In the genomic region with DNA sequence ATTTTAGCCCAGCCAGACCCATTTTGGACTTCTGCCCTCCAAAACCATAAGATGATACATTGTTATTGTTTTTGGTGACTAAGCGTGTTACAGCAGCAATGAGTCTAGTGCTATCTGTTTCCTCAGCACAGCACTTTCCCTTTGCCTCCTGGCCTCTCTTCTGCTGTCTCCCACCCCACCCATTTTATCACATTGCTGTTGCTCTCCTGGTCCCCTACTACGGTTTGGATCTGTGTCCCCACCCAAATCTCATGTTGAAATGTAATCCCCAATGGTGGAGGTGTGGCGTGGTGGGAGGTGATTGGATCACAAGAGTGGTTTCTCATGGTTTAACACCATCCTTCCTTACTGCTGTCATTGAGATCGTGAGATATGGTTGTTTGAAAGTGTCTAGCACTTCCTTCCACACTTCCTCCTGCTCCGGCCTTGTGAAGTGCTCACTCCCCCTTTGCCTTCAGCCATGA, we compare ENCODE assay signal across 17 cellular contexts. TPM values are rescaled to one million over a fixed set of nuclear protein-coding genes. Genes with fewer than 3 reads are reported as not detected.
DNase-seq lines count a peak whose midpoint lies in the region; ATAC-seq, FAIRE-seq and TF ChIP-seq lines count a peak whose summit lies in the region.
"Had no signal": no experiment of that assay in that cellular context is flagged by ENCODE, and none has a peak within 500 bp of the region (broad histone marks: within the 10 kb centered on the region; RNA-seq: fewer than 3 reads in every experiment).

No MANE protein-coding gene starts in this region.

- H2AFZ ChIP-seq in PC-3 (ENCODE audit: low read length) (no peak overlapping the region), osteoblast (ENCODE audit: low read length) (no peak overlapping the region)

- H3K36me3 ChIP-seq in PC-3 (ENCODE audit: low read depth, low read length) (no peaks in the 10 kb centered on the region), endodermal cell (ENCODE audit: control insufficient read depth, insufficient read depth, low read length) (no peaks in the 10 kb centered on the region), osteoblast (ENCODE audit: insufficient read depth, low read length) (no peaks in the 10 kb centered on the region), pancreas (no peaks in the 10 kb centered on the region), Caco-2 (ENCODE audit: control insufficient read depth, insufficient read depth, low read length) (no peaks in the 10 kb centered on the region)

- POLR2A ChIA-PET in PC-3 (lab: Charles Lee; ENCODE audit: unreplicated experiment), result no interaction called here
- POLR2A ChIA-PET in Caco-2 (lab: Charles Lee), result no interaction called here

- no TSS peak for BruUV-seq in PC-3 (replicated peaks; lab: Mats Ljungman, UMichigan)
- no TSS peak for BruUV-seq in Caco-2 (replicated peaks; lab: Mats Ljungman, UMichigan)

- no peaks in the 10 kb centered on the region for H3F3A ChIP-seq in PC-3 (ENCODE audit: low read length, unreplicated experiment)

- H3K27ac Mint-ChIP-seq in endodermal cell, result no peak overlapping the region
- no peak overlapping the region for H3K27ac Mint-ChIP-seq in Caco-2 (ENCODE audit: unreplicated experiment)
- H3K27ac Mint-ChIP-seq: activated T-cell treated with anti-CD3 and anti-CD28 coated beads, Interleukin-2, amount 50 U/mL, for 24 hours; T-helper 1 cell treated with Interleukin-12 subunit alpha and Interleukin-12 subunit beta and Interleukin-4 antibody, amounts not matched to agents 30 μg/mL and 1 μg/mL, for 36 hours; type B pancreatic cell had no signal

- H3K4me2 ChIP-seq in PC-3 (ENCODE audit: low read length), result no peak overlapping the region
- H3K4me2 ChIP-seq in osteoblast (ENCODE audit: insufficient read depth, low read length), result peak overlapping the region; percentile 39

- FAIRE-seq in pancreas (lab: Jason Lieb, UNC), result no peak

- H3K4me1 ChIP-seq in PC-3 (ENCODE audit: insufficient read depth, low read length) (0 out of 2 replicates have a peak, but pooled peaks cover 4% of the 10 kb centered on the region), endodermal cell (ENCODE audit: control insufficient read depth, insufficient read depth, low read length) (peaks cover 2% of the 10 kb centered on the region), osteoblast (ENCODE audit: insufficient read depth, low read length) (peaks cover 10% of the 10 kb centered on the region), pancreas (no peaks in the 10 kb centered on the region), Caco-2 (no peaks in the 10 kb centered on the region)

- H3K9ac ChIP-seq in PC-3 (ENCODE audit: low read length) (no peak overlapping the region), endodermal cell (ENCODE audit: extremely low read depth, low read length, poor library complexity, severe bottlenecking) (no peak overlapping the region)

- intact Hi-C loops in PC-3 (cut with micrococcal nuclease) (no loop called here), pancreas (cut with DNase I) (no loop called here), Caco-2 (cut with micrococcal nuclease; ENCODE audit: unreplicated experiment) (no loop called here)

- no peak overlapping the region for H3K4me3 Mint-ChIP-seq in endodermal cell
- no peak overlapping the region for H3K4me3 Mint-ChIP-seq in Caco-2 (ENCODE audit: unreplicated experiment)
- H3K4me3 Mint-ChIP-seq: activated T-cell treated with anti-CD3 and anti-CD28 coated beads, Interleukin-2, amount 50 U/mL, for 24 hours; T-helper 1 cell treated with Interleukin-12 subunit alpha and Interleukin-12 subunit beta and Interleukin-4 antibody, amounts not matched to agents 30 μg/mL and 1 μg/mL, for 36 hours; type B pancreatic cell had no signal

- H3K27me3 ChIP-seq in PC-3 (ENCODE audit: low read length) (no peaks in the 10 kb centered on the region), endodermal cell (ENCODE audit: control insufficient read depth, insufficient read depth, low read length, poor library complexity, severe bottlenecking) (no peaks in the 10 kb centered on the region), osteoblast (ENCODE audit: insufficient read depth, low read length) (peaks cover 20% of the 10 kb centered on the region), pancreas (no peaks in the 10 kb centered on the region), Caco-2 (replicated peaks; ENCODE audit: control insufficient read depth, insufficient read depth, low read length) (no peaks in the 10 kb centered on the region)

- no peaks in the 10 kb centered on the region for H3K9me3 ChIP-seq in PC-3 (ENCODE audit: low read length)
- H3K9me3 ChIP-seq in endodermal cell (ENCODE audit: control insufficient read depth, low read length), result peaks cover 16% of the 10 kb centered on the region
- peaks cover 16% of the 10 kb centered on the region for H3K9me3 ChIP-seq in osteoblast (ENCODE audit: low read depth, low read length)
- no peaks in the 10 kb centered on the region for H3K9me3 ChIP-seq in pancreas
- H3K9me3 ChIP-seq in Caco-2, result no peaks in the 10 kb centered on the region

- H3K27me3 Mint-ChIP-seq in endodermal cell (ENCODE audit: insufficient read depth) (peaks cover 29% of the 10 kb centered on the region), Caco-2 (ENCODE audit: insufficient read depth, unreplicated experiment) (peaks cover 7% of the 10 kb centered on the region)

- H4K20me1 ChIP-seq in PC-3 (ENCODE audit: low read length) (no peaks in the 10 kb centered on the region), osteoblast (ENCODE audit: insufficient read depth, low read length) (no peaks in the 10 kb centered on the region)

- DNase-seq in ELR (ENCODE audit: low read depth) (peak; percentile 74), PC-3 (peak; percentile 34), endodermal cell (no peak), osteoblast (ENCODE audit: insufficient read length, low spot score, missing footprints) (no peak), RPMI8226 (no peak), SHP77 treated with DMSO at 0.1 percent for 48 hours (lab: John Stamatoyannopoulos, UW) (no peak), pancreas (no peak), Caco-2 (no peak)
- DNase-seq: activated CD4-positive, alpha-beta T cell treated with anti-CD3 and anti-CD28 coated beads for 48 hours; activated T-cell treated with anti-CD3 and anti-CD28 coated beads, Interleukin-2, amount 50 U/mL, for 24 hours; amniotic stem cell; dorsolateral prefrontal cortex; GOT3; NCI-H187 treated with DMSO at 0.1 percent for 48 hours; NCI-H526 had no signal

- H3K9me3 Mint-ChIP-seq in endodermal cell (peaks cover 2% of the 10 kb centered on the region), Caco-2 (ENCODE audit: unreplicated experiment) (no peaks in the 10 kb centered on the region)
- H3K9me3 Mint-ChIP-seq: T-helper 1 cell treated with Interleukin-12 subunit alpha and Interleukin-12 subunit beta and Interleukin-4 antibody, amounts not matched to agents 30 μg/mL and 1 μg/mL, for 36 hours; type B pancreatic cell had no signal

- no peaks in the 10 kb centered on the region for H3K9me2 ChIP-seq in PC-3 (replicated peaks; ENCODE audit: low read length)

- CTCF ChIA-PET in PC-3 (lab: Charles Lee), result no interaction called here
- CTCF ChIA-PET in Caco-2 (lab: Charles Lee), result no interaction called here

- H3K4me1 Mint-ChIP-seq in endodermal cell (peaks cover 8% of the 10 kb centered on the region), Caco-2 (ENCODE audit: low read depth, unreplicated experiment) (no peaks in the 10 kb centered on the region)

- H3K4me3 ChIP-seq in PC-3 (ENCODE audit: low read length) (no peak overlapping the region), endodermal cell (ENCODE audit: low read length) (peak overlapping the region; percentile 4), osteoblast (ENCODE audit: insufficient read depth, low read length) (no peak overlapping the region), pancreas (no peak overlapping the region), Caco-2 (ENCODE audit: low read depth, low read length) (no peak overlapping the region)
- H3K4me3 ChIP-seq: dorsolateral prefrontal cortex had no signal

- H3K79me2 ChIP-seq in PC-3 (ENCODE audit: low read length), result no peaks in the 10 kb centered on the region
- no peaks in the 10 kb centered on the region for H3K79me2 ChIP-seq in osteoblast (ENCODE audit: insufficient read depth, low read length)

- 92 to 100% methylated on average over 1 to 3 of the region's 5 CpGs for WGBS in endodermal cell (ENCODE audit: insufficient coverage in 1 of 2, insufficient read length in 1 of 2), 2 experiments
- WGBS in pancreas, 2 donors, result 65% methylated on average over 5 of the region's 5 CpGs

- no peak for TF ChIP-seq CTCF in PC-3 (conservative IDR thresholded peaks at IDR 0.05; ENCODE audit: low read depth, low read length)
- TF ChIP-seq CTCF in endodermal cell (conservative IDR thresholded peaks at IDR 0.05), result no peak
- TF ChIP-seq CTCF in osteoblast (IDR thresholded peaks at IDR 0.05; ENCODE audit: extremely low read depth, low read depth, low read length), result no peak
- no peak for TF ChIP-seq CTCF in pancreas (IDR thresholded peaks at IDR 0.05)
- no peak for TF ChIP-seq CTCF in Caco-2 (IDR thresholded peaks at IDR 0.05; ENCODE audit: insufficient read depth in 1 of 2, low read depth in 1 of 2, low read length in 1 of 2, severe bottlenecking in 1 of 2, unreplicated experiment in 1 of 2)

- H3K36me3 Mint-ChIP-seq in endodermal cell (ENCODE audit: low read depth) (no peaks in the 10 kb centered on the region), Caco-2 (ENCODE audit: insufficient read depth, unreplicated experiment) (no peaks in the 10 kb centered on the region)
- H3K36me3 Mint-ChIP-seq: type B pancreatic cell had no signal

- ATAC-seq in PC-3 (peak; percentile 24; the same call in 1 of the 2 replicates), pancreas (no peak)

- H3K27ac ChIP-seq in PC-3 (ENCODE audit: low read length) (no peak overlapping the region), endodermal cell (ENCODE audit: low read depth, low read length) (no peak overlapping the region), osteoblast (ENCODE audit: low read depth, low read length) (no peak overlapping the region), pancreas (no peak overlapping the region)
- H3K27ac ChIP-seq: dorsolateral prefrontal cortex had no signal

RNA-seq across cellular contexts. Expression of a gene that starts 59.8 kb away (rescaled TPM):
- 4.3 and 5.0 TPM in 2 replicates for total RNA-seq in PC-3 (2014; rRNA removed)
- total RNA-seq in endodermal cell, result 1 to 10 TPM; 1.7 to 3.0 TPM
- polyA plus RNA-seq in endodermal cell (2013, experiment 1 of 2), result 19.6 TPM
- 12.6 TPM for polyA plus RNA-seq in endodermal cell (2013, experiment 2 of 2)
- total RNA-seq in osteoblast, result 14.7 and 23.2 TPM in 2 replicates
- 10 to 100 TPM; 26.5 to 45.6 (median 32.5) TPM for total RNA-seq in pancreas
- 10 to 100 TPM; 29.1 to 64.6 TPM for polyA plus RNA-seq in pancreas
- total RNA-seq in Caco-2 (2022), result 3.7 and 4.3 TPM in 2 replicates

Comparison
In these comparisons a context has a peak if more than half of its experiments do, and no peak if none do; other contexts are left out.
1. DNase-seq: peak in ELR (single experiment) and PC-3 (single experiment); none in endodermal cell (single experiment), osteoblast (single experiment), RPMI8226 (single experiment), SHP77 treated with DMSO at 0.1 percent for 48 hours (single experiment), pancreas (0 of 6) and Caco-2 (0 of 2).